1 cellular context compared by ENCODE assay signal in the genomic region with DNA sequence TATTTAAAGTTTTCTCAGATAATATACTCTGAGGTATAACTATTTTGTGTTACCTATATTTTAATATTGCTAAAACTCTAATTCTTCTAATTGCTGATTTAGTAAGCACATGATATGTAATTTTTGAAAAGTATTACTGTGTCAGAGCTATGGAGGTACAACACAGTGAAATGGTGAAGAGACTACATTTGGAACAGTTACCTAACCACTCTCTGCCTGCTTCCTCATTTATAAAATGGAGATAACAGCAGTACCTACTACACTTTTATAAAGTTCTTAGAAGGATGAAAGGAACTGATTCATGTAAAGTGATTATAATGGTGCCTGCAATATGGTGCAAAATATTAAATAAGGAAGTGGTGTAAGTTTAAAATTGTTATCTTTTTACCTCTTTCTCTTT.
TF ChIP-seq lines count a peak whose summit lies in the region.

No MANE protein-coding gene starts in this region.

TF ChIP-seq in HepG2, 621 proteins besides CTCF, POLR2A, EP300 and RAD21 (continued from another document):
- TF ChIP-seq, protein P1, sequence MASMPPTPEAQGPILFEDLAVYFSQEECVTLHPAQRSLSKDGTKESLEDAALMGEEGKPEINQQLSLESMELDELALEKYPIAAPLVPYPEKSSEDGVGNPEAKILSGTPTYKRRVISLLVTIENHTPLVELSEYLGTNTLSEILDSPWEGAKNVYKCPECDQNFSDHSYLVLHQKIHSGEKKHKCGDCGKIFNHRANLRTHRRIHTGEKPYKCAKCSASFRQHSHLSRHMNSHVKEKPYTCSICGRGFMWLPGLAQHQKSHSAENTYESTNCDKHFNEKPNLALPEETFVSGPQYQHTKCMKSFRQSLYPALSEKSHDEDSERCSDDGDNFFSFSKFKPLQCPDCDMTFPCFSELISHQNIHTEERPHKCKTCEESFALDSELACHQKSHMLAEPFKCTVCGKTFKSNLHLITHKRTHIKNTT (CRISPR knock-in tag; IDR thresholded peaks at IDR 0.05) = no peak
- TF ChIP-seq ZSCAN22 (CRISPR knock-in tag; IDR thresholded peaks at IDR 0.05) = no peak
- TF ChIP-seq, protein P2, sequence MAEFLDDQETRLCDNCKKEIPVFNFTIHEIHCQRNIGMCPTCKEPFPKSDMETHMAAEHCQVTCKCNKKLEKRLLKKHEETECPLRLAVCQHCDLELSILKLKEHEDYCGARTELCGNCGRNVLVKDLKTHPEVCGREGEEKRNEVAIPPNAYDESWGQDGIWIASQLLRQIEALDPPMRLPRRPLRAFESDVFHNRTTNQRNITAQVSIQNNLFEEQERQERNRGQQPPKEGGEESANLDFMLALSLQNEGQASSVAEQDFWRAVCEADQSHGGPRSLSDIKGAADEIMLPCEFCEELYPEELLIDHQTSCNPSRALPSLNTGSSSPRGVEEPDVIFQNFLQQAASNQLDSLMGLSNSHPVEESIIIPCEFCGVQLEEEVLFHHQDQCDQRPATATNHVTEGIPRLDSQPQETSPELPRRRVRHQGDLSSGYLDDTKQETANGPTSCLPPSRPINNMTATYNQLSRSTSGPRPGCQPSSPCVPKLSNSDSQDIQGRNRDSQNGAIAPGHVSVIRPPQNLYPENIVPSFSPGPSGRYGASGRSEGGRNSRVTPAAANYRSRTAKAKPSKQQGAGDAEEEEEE (CRISPR knock-in tag; IDR thresholded peaks at IDR 0.05; ENCODE audit: borderline replicate concordance) = no peak
- no peak for TF ChIP-seq ZNF205 (CRISPR knock-in tag; IDR thresholded peaks at IDR 0.05)
- no peak for TF ChIP-seq CREB1 (IDR thresholded peaks at IDR 0.05)
- TF ChIP-seq CREB1 (CRISPR knock-in tag; IDR thresholded peaks at IDR 0.05) = no peak
